ENCODE assay signal across 10 cellular contexts in genomic region chr19:970695-971094, GRCh38. TPM values are rescaled to one million over a fixed set of nuclear protein-coding genes. Genes with fewer than 3 reads are reported as not detected.
DNase-seq lines count a peak whose midpoint lies in the region; ATAC-seq and TF ChIP-seq lines count a peak whose summit lies in the region.
"Had no signal": no experiment of that assay in that cellular context is flagged by ENCODE, and none has a peak within 500 bp of the region (broad histone marks: within the 10 kb centered on the region; RNA-seq: fewer than 3 reads in every experiment).

No MANE protein-coding gene starts in this region.

- H3K36me3 ChIP-seq in kidney epithelial cell (ENCODE audit: control insufficient read depth, insufficient read depth, low read length) (peaks cover 3% of the 10 kb centered on the region), HAP-1 (replicated peaks) (peaks cover 48% of the 10 kb centered on the region)

- no peaks in the 10 kb centered on the region for H3K4me1 ChIP-seq in HAP-1

- in situ Hi-C loops in HAP-1 (cut with MboI; ENCODE audit: low sequenced_read_pairs) = no loop called here

- no peak for ATAC-seq in GM18867 (IDR thresholded peaks at IDR 0.05; ENCODE audit: unreplicated experiment)

- DNase-seq in AG09319 (ENCODE audit: extremely low read depth, low read depth) = no peak
- no peak for DNase-seq in kidney epithelial cell (ENCODE audit: low read depth)
- no peak for DNase-seq in occipital lobe (lab: John Stamatoyannopoulos, UW)
- no peak for DNase-seq in HAP-1 (ENCODE audit: low spot score in 2 of 2)
- no peak for DNase-seq in pons (ENCODE audit: low spot score)
- DNase-seq: immature natural killer cell; stimulated activated CD4-positive, alpha-beta T cell treated with anti-CD3 and anti-CD28 coated beads, Interleukin-2, amount 100 ng/mL, for 48 hours had no signal

- H3K27me3 ChIP-seq in kidney epithelial cell (ENCODE audit: control insufficient read depth, insufficient read depth, low read length) (no peaks in the 10 kb centered on the region), HAP-1 (ENCODE audit: low read depth) (no peaks in the 10 kb centered on the region)

- H3K4me3 ChIP-seq in WI38 (ENCODE audit: low read depth, low read length) (no peak overlapping the region), kidney epithelial cell (ENCODE audit: low read depth, low read length) (no peak overlapping the region), HAP-1 (no peak overlapping the region)

- TF ChIP-seq CTCF in AG09319 (IDR thresholded peaks at IDR 0.05; ENCODE audit: low read depth, low read length) (peak; percentile 53), GM12874 (IDR thresholded peaks at IDR 0.05; ENCODE audit: insufficient read depth, low read depth, low read length) (peak; percentile 59), WI38 (IDR thresholded peaks at IDR 0.05; ENCODE audit: low read depth, low read length) (peak; percentile 65), kidney epithelial cell (IDR thresholded peaks at IDR 0.05; ENCODE audit: insufficient read depth, low read length, poor library complexity, severe bottlenecking) (peak; percentile 71)

- peaks cover 11% of the 10 kb centered on the region for H3K9me3 ChIP-seq in HAP-1

RNA-seq across cellular contexts. Expression of gene WDR18, which starts 13.4 kb away (rescaled TPM):
- 54.6 and 65.0 TPM in 2 replicates for total RNA-seq in kidney epithelial cell
- 44.1 TPM for total RNA-seq in occipital lobe

RNA-seq across cellular contexts. Expression of gene GRIN3B, which starts 29.5 kb away (rescaled TPM):
- 0.08 and 1.6 TPM in 2 replicates for total RNA-seq in kidney epithelial cell
- not detected for total RNA-seq in occipital lobe

RNA-seq across cellular contexts. Expression of gene ARID3A, which starts 44.9 kb away (rescaled TPM):
- total RNA-seq in kidney epithelial cell (24.8 and 27.4 TPM in 2 replicates), occipital lobe (8.0 TPM)

RNA-seq across cellular contexts. Expression of gene TMEM259, which starts 50.2 kb away (rescaled TPM):
- total RNA-seq in kidney epithelial cell (204 and 221 TPM in 2 replicates), occipital lobe (33.8 TPM)

RNA-seq across cellular contexts. Expression of gene RNU6-2, which starts 50.6 kb away (rescaled TPM):
- not detected in 2 replicates for total RNA-seq in kidney epithelial cell
- not detected for total RNA-seq in occipital lobe
